25 cellular contexts compared by ENCODE assay signal in genomic region chr2:92072461-92073035, GRCh38.
A peak's percentile ranks its signal among the peaks of the same experiment; 100 is the strongest.
DNase-seq lines count a peak whose midpoint lies in the region; ATAC-seq and TF ChIP-seq lines count a peak whose summit lies in the region.
"Had no signal": no experiment of that assay in that cellular context is flagged by ENCODE, and none has a peak within 500 bp of the region (broad histone marks: within the 10 kb centered on the region; RNA-seq: fewer than 3 reads in every experiment).

No MANE protein-coding gene starts in this region.

- no peaks in the 10 kb centered on the region for H3K9me3 ChIP-seq in right lobe of liver
- H3K9me3 ChIP-seq in spleen: peaks cover 0 to 39% (median 24%) of the 10 kb centered on the region in 8 donors
- no peaks in the 10 kb centered on the region for H3K9me3 ChIP-seq in osteoblast (ENCODE audit: low read depth, low read length)

- in situ Hi-C loops in GM13977 (cut with MboI; ENCODE audit: low pct_unique_long_range_greater_than_20kb, low sequenced_read_pairs, unreplicated experiment): no loop called here

- H3K4me3 ChIP-seq in right lobe of liver: no peak overlapping the region
- H3K4me3 ChIP-seq in spleen: no peak overlapping the region
- no peak overlapping the region for H3K4me3 ChIP-seq in osteoblast (ENCODE audit: insufficient read depth, low read length)

- H2AFZ ChIP-seq in osteoblast (ENCODE audit: low read length): no peak overlapping the region

- no peaks in the 10 kb centered on the region for H3K79me2 ChIP-seq in osteoblast (ENCODE audit: insufficient read depth, low read length)

- intact Hi-C loops in right lobe of liver (cut with DNase I): no loop called here
- intact Hi-C loops in spleen (cut with DNase I; ENCODE audit: low total_unique reads): no loop called here

- H3K4me1 ChIP-seq in right lobe of liver (no peaks in the 10 kb centered on the region), spleen (no peaks in the 10 kb centered on the region), osteoblast (ENCODE audit: insufficient read depth, low read length) (no peaks in the 10 kb centered on the region)

- TF ChIP-seq CTCF in GM13977 (IDR thresholded peaks at IDR 0.05; ENCODE audit: extremely low read depth, insufficient read depth, missing control alignments): no peak
- no peak for TF ChIP-seq CTCF in right lobe of liver (IDR thresholded peaks at IDR 0.05)
- no peak for TF ChIP-seq CTCF in spleen (IDR thresholded peaks at IDR 0.05 in 8 of 11, conservative IDR thresholded peaks at IDR 0.05 in 3 of 11)
- no peak for TF ChIP-seq CTCF in osteoblast (IDR thresholded peaks at IDR 0.05; ENCODE audit: extremely low read depth, low read depth, low read length)

- H4K20me1 ChIP-seq in osteoblast (ENCODE audit: insufficient read depth, low read length): no peaks in the 10 kb centered on the region

- H3K36me3 ChIP-seq in right lobe of liver (no peaks in the 10 kb centered on the region), spleen (no peaks in the 10 kb centered on the region), osteoblast (ENCODE audit: insufficient read depth, low read length) (no peaks in the 10 kb centered on the region)

- 89% methylated on average over 37 of the region's 37 CpGs for WGBS in right lobe of liver (ENCODE audit: insufficient coverage, low coverage, low lambda C conversion rate, missing lambda C conversion rate)
- 83 to 91% (median 89%) methylated on average over 33 to 37 of the region's 37 CpGs for WGBS in spleen, 5 donors

- no peak overlapping the region for H3K4me2 ChIP-seq in osteoblast (ENCODE audit: insufficient read depth, low read length)

- DNase-seq in AG08396 (ENCODE audit: low spot score) (peak; percentile 0), GM13977 (ENCODE audit: low spot score) (peak; percentile 0), right lobe of liver (peak in 2 of 3 donors; percentile 13 to 30), spleen (peak; percentile 46), SW 1271 (lab: John Stamatoyannopoulos, UW) (no peak), inferior parietal cortex (ENCODE audit: extremely low spot score) (no peak), osteoblast (ENCODE audit: insufficient read length, low spot score, missing footprints) (no peak)
- DNase-seq: activated CD4-positive, alpha-beta T cell treated with anti-CD3 and anti-CD28 coated beads for 1 hour; activated CD8-positive, alpha-beta T cell treated with anti-CD3 and anti-CD28 coated beads for 36 hours; activated naive CD8-positive, alpha-beta T cell treated with anti-CD3 and anti-CD28 coated beads, Interleukin-2, amount 10 ng/mL, durations not matched to agents 7 days and 5 days; caudate nucleus; cortex of kidney; DMS53; effector memory CD8-positive, alpha-beta T cell; erythroblast; KBM-7; left colon; naive thymus-derived CD4-positive, alpha-beta T cell; NCI-H2029; NCI-H526 treated with DMSO at 0.1 percent for 48 hours; stimulated activated CD4-positive, alpha-beta T cell treated with anti-CD3 and anti-CD28 coated beads, Interleukin-12 subunit alpha, Interleukin-12 subunit beta, amount 100 ng/mL, for 4 hours; stimulated activated CD4-positive, alpha-beta T cell treated with anti-CD3 and anti-CD28 coated beads, Interleukin-4, amount 100 ng/mL, for 1 hour had no signal

- H3K27me3 ChIP-seq in right lobe of liver (no peaks in the 10 kb centered on the region), spleen (replicated peaks in 1 of 7) (no peaks in the 10 kb centered on the region), osteoblast (ENCODE audit: insufficient read depth, low read length) (no peaks in the 10 kb centered on the region)

- TF ChIP-seq POLR2A in right lobe of liver (IDR thresholded peaks at IDR 0.05) (no peak), spleen (IDR thresholded peaks at IDR 0.05) (no peak)

- no peak overlapping the region for H3K27ac ChIP-seq in right lobe of liver
- H3K27ac ChIP-seq in spleen: no peak overlapping the region
- no peak overlapping the region for H3K27ac ChIP-seq in osteoblast (ENCODE audit: low read depth, low read length)

- ATAC-seq in right lobe of liver (no peak), HG02759 (IDR thresholded peaks at IDR 0.05; ENCODE audit: unreplicated experiment) (no peak)
- ATAC-seq: activated CD8-positive, alpha-beta T cell treated with anti-CD3 and anti-CD28 coated beads for 36 hours; activated T-helper 17 cell treated with anti-CD3 and anti-CD28 coated beads, Interleukin-2, amount 50 U/mL, for 72 hours; effector memory CD8-positive, alpha-beta T cell; left colon; naive thymus-derived CD4-positive, alpha-beta T cell; stimulated activated effector memory CD8-positive, alpha-beta T cell treated with anti-CD3 and anti-CD28 coated beads, Interleukin-12 subunit alpha, Interleukin-12 subunit beta, amount 100 ng/mL, for 72 hours had no signal

Comparison
In these comparisons a context has a peak if more than half of its experiments do, and no peak if none do; other contexts are left out.
1. DNase-seq: peak in AG08396 (single experiment), GM13977 (single experiment), right lobe of liver (2 of 3) and spleen (single experiment); none in SW 1271 (0 of 2), inferior parietal cortex (single experiment) and osteoblast (single experiment).